In the genomic region with DNA sequence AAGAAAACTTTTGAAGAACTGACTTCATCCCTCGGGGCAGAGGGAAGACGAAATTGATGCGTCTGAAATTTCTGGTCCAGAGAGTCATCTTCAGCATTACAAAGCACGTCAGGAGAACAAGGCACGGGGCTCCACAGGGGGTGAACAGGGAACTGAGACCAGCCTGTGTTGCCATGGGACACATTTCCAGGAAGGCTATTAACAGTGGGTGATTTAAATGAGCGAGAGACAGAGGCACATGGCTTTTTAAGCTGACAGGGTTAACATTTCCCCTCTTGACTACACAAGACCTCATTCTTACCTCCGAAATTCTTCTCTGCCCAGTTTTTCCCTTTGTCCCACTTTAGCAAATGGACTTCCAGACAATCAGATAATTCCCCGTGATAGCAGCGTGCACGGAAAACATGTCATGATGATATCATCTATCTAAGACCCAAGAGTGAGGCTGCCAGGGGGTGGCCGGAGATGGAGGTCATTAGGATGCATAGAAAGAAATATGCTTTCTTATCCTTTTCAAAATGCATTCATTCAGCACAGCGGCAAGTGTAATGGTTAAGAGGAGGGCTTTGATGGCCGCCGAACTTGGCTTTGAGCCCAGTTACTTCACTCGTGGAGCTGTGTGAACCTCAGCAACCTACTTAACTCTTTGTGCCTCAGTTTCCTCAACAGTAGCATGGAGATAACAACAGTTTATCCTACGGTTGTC, we compare ENCODE assay signal across 12 cellular contexts.
DNase-seq lines count a peak whose midpoint lies in the region; ATAC-seq and TF ChIP-seq lines count a peak whose summit lies in the region.
"Had no signal": no experiment of that assay in that cellular context is flagged by ENCODE, and none has a peak within 500 bp of the region (broad histone marks: within the 10 kb centered on the region; RNA-seq: fewer than 3 reads in every experiment).

No MANE protein-coding gene starts in this region.

- peaks cover 2% of the 10 kb centered on the region; the same call in 1 of the 3 replicates for H3K36me3 Mint-ChIP-seq in GM23338 (ENCODE audit: low read depth)
- H3K36me3 Mint-ChIP-seq in activated CD4-positive, alpha-beta T cell treated with anti-CD3 and anti-CD28 coated beads, Interleukin-2, amount 10 ng/mL, durations not matched to agents 7 days and 5 days (ENCODE audit: low read depth): no peaks in the 10 kb centered on the region
- H3K36me3 Mint-ChIP-seq: CD4-positive, CD25-positive, alpha-beta regulatory T cell had no signal

- H3K36me3 ChIP-seq in GM23338 (ENCODE audit: insufficient read depth): no peaks in the 10 kb centered on the region
- no peaks in the 10 kb centered on the region for H3K36me3 ChIP-seq in osteoblast (ENCODE audit: insufficient read depth, low read length)

- POLR2A ChIA-PET in activated CD4-positive, alpha-beta T cell treated with anti-CD3 and anti-CD28 coated beads, Interleukin-2, amount 10 ng/mL, durations not matched to agents 7 days and 5 days (lab: Charles Lee): no interaction called here

- no peaks in the 10 kb centered on the region for H3K9me2 ChIP-seq in GM23338 (ENCODE audit: insufficient read depth)

- H3K27me3 Mint-ChIP-seq in GM23338 (ENCODE audit: insufficient read depth, low read depth, poor library complexity): peaks cover 11% of the 10 kb centered on the region
- no peaks in the 10 kb centered on the region for H3K27me3 Mint-ChIP-seq in activated CD4-positive, alpha-beta T cell treated with anti-CD3 and anti-CD28 coated beads, Interleukin-2, amount 10 ng/mL, durations not matched to agents 7 days and 5 days
- H3K27me3 Mint-ChIP-seq: activated CD4-positive, alpha-beta T cell treated with anti-CD3 and anti-CD28 coated beads for 36 hours; CD4-positive, CD25-positive, alpha-beta regulatory T cell had no signal

- H3K27me3 ChIP-seq in GM23338 (ENCODE audit: insufficient read depth): no peaks in the 10 kb centered on the region
- H3K27me3 ChIP-seq in osteoblast (ENCODE audit: insufficient read depth, low read length): no peaks in the 10 kb centered on the region

- DNase-seq in GM23338 (ENCODE audit: low spot score) (peak; percentile 46), SK-N-DZ (ENCODE audit: low spot score) (peak; percentile 45), globus pallidus (ENCODE audit: low spot score) (peak; percentile 37), osteoblast (ENCODE audit: insufficient read length, low spot score, missing footprints) (no peak), putamen (ENCODE audit: low spot score) (no peak), T1000 (lab: John Stamatoyannopoulos, UW) (no peak)
- DNase-seq in activated CD4-positive, alpha-beta T cell treated with anti-CD3 and anti-CD28 coated beads, Interleukin-2, amount 10 ng/mL, durations not matched to agents 7 days and 5 days: no peak
- DNase-seq: activated CD4-positive, alpha-beta T cell treated with anti-CD3 and anti-CD28 coated beads for 36 hours; CD4-positive, CD25-positive, alpha-beta regulatory T cell; stimulated activated CD4-positive, alpha-beta T cell treated with anti-CD3 and anti-CD28 coated beads, Interleukin-4, amount 100 ng/mL, for 24 hours had no signal

- H3K4me3 ChIP-seq in GM23338 (no peak overlapping the region), osteoblast (ENCODE audit: insufficient read depth, low read length) (no peak overlapping the region)
- H3K4me3 ChIP-seq: GM12878 had no signal

- no peaks in the 10 kb centered on the region for H3F3A ChIP-seq in GM23338 (replicated peaks; ENCODE audit: low read depth)

- H4K20me1 ChIP-seq in GM23338 (replicated peaks; ENCODE audit: insufficient read depth): no peaks in the 10 kb centered on the region
- no peaks in the 10 kb centered on the region for H4K20me1 ChIP-seq in osteoblast (ENCODE audit: insufficient read depth, low read length)

- H3K4me2 ChIP-seq in GM23338 (peak overlapping the region; percentile 60; the same call in 1 of the 2 replicates), osteoblast (ENCODE audit: insufficient read depth, low read length) (peak overlapping the region; percentile 46)

- TF ChIP-seq CTCF in GM23338 (conservative IDR thresholded peaks at IDR 0.05; ENCODE audit: low read depth in 2 of 2): no peak
- TF ChIP-seq CTCF in osteoblast (IDR thresholded peaks at IDR 0.05; ENCODE audit: extremely low read depth, low read depth, low read length): no peak

- H3K4me1 ChIP-seq in GM23338 (ENCODE audit: insufficient read depth) (peaks cover 18% of the 10 kb centered on the region), osteoblast (ENCODE audit: insufficient read depth, low read length) (peaks cover 13% of the 10 kb centered on the region)

- ATAC-seq in GM23338 (peak; percentile 46), GM21576 (IDR thresholded peaks at IDR 0.05; ENCODE audit: unreplicated experiment) (no peak)
- ATAC-seq: activated CD4-positive, alpha-beta T cell treated with anti-CD3 and anti-CD28 coated beads for 36 hours; GM12878 had no signal

- H3K27ac Mint-ChIP-seq in GM23338: no peak overlapping the region
- H3K27ac Mint-ChIP-seq in activated CD4-positive, alpha-beta T cell treated with anti-CD3 and anti-CD28 coated beads, Interleukin-2, amount 10 ng/mL, durations not matched to agents 7 days and 5 days: no peak overlapping the region
- H3K27ac Mint-ChIP-seq: activated CD4-positive, alpha-beta T cell treated with anti-CD3 and anti-CD28 coated beads for 36 hours; CD4-positive, CD25-positive, alpha-beta regulatory T cell had no signal

- H3K27ac ChIP-seq in GM23338 (ENCODE audit: low read depth) (peak overlapping the region; percentile 33; the same call in 1 of the 2 replicates), osteoblast (ENCODE audit: low read depth, low read length) (peak overlapping the region; percentile 48)

- H3K4me1 Mint-ChIP-seq in GM23338: peaks cover 24% of the 10 kb centered on the region
- H3K4me1 Mint-ChIP-seq in activated CD4-positive, alpha-beta T cell treated with anti-CD3 and anti-CD28 coated beads, Interleukin-2, amount 10 ng/mL, durations not matched to agents 7 days and 5 days: peaks cover 9% of the 10 kb centered on the region

- no peaks in the 10 kb centered on the region for H3K9me3 Mint-ChIP-seq in GM23338
- no peaks in the 10 kb centered on the region for H3K9me3 Mint-ChIP-seq in activated CD4-positive, alpha-beta T cell treated with anti-CD3 and anti-CD28 coated beads, Interleukin-2, amount 10 ng/mL, durations not matched to agents 7 days and 5 days
- H3K9me3 Mint-ChIP-seq: CD4-positive, CD25-positive, alpha-beta regulatory T cell had no signal

- no peak overlapping the region for H3K4me3 Mint-ChIP-seq in GM23338
- no peak overlapping the region for H3K4me3 Mint-ChIP-seq in activated CD4-positive, alpha-beta T cell treated with anti-CD3 and anti-CD28 coated beads, Interleukin-2, amount 10 ng/mL, durations not matched to agents 7 days and 5 days
- H3K4me3 Mint-ChIP-seq: activated CD4-positive, alpha-beta T cell treated with anti-CD3 and anti-CD28 coated beads for 36 hours; CD4-positive, CD25-positive, alpha-beta regulatory T cell had no signal

- CTCF ChIA-PET in activated CD4-positive, alpha-beta T cell treated with anti-CD3 and anti-CD28 coated beads, Interleukin-2, amount 10 ng/mL, durations not matched to agents 7 days and 5 days (lab: Charles Lee): no interaction called here

- H3K9me3 ChIP-seq in osteoblast (ENCODE audit: low read depth, low read length): no peaks in the 10 kb centered on the region

- no peaks in the 10 kb centered on the region for H3K79me2 ChIP-seq in GM23338 (replicated peaks; ENCODE audit: insufficient read depth)
- H3K79me2 ChIP-seq in osteoblast (ENCODE audit: insufficient read depth, low read length): peaks cover 40% of the 10 kb centered on the region

- H2AFZ ChIP-seq in GM23338 (no peak overlapping the region), osteoblast (ENCODE audit: low read length) (peak overlapping the region; percentile 23)

TF ChIP-seq in GM23338, 12 proteins besides CTCF, POLR2A, EP300 and RAD21 (continues in another document):
- TF ChIP-seq STAT1 (IDR thresholded peaks at IDR 0.05; ENCODE audit: unreplicated experiment): no peak

Comparison
In these comparisons a context has a peak if more than half of its experiments do, and no peak if none do; other contexts are left out.
1. DNase-seq: peak in GM23338 (single experiment), SK-N-DZ (single experiment) and globus pallidus (single experiment); none in osteoblast (single experiment), activated CD4-positive, alpha-beta T cell treated with anti-CD3 and anti-CD28 coated beads, Interleukin-2, amount 10 ng/mL, durations not matched to agents 7 days and 5 days (single experiment), putamen (single experiment) and T1000 (single experiment).